Comparison of ENCODE assay signal across 20 cellular contexts in the genomic region with DNA sequence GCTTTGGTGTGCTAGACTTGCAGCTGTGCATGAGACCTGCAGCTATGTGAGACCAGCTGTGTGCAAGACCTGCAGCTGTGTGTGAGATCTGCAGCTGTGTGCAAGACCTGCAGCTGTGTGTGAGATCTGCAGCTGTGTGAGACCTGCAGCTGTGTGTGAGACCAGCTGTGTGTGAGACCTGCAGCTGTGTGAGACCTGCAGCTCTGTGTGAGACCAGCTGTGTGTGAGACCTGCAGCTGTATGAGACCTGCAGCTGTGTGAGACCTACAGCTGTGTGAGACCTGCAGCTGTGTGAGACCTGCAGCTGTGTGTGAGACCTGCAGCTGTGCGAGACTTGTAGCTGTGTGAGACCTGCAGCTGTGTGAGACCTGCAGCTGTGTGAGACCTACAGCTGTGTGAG. TPM values are rescaled to one million over a fixed set of nuclear protein-coding genes. Genes with fewer than 3 reads are reported as not detected.
DNase-seq lines count a peak whose midpoint lies in the region; ATAC-seq, FAIRE-seq and TF ChIP-seq lines count a peak whose summit lies in the region.
"Had no signal": no experiment of that assay in that cellular context is flagged by ENCODE, and none has a peak within 500 bp of the region (broad histone marks: within the 10 kb centered on the region; RNA-seq: fewer than 3 reads in every experiment).

No MANE protein-coding gene starts in this region.

- DNase-seq in left ventricle myocardium superior: peak; percentile 18
- no peak for DNase-seq in left ventricle myocardium inferior
- peak; percentile 38 for DNase-seq in NAMALWA (ENCODE audit: low spot score)
- DNase-seq in H1 (ENCODE audit: low read depth in 1 of 2, low spot score in 2 of 2): no peak
- no peak for DNase-seq in urothelium cell line (ENCODE audit: low spot score)
- no peak for DNase-seq in NCI-H2196 (lab: John Stamatoyannopoulos, UW; ENCODE audit: unreplicated experiment)
- no peak for DNase-seq in NCI-H526 (lab: John Stamatoyannopoulos, UW)
- no peak for DNase-seq in T-helper 2 cell treated with Interferon-gamma antibody and Interleukin-4, amounts not matched to agents 5 μg/mL and 100 μg/mL, for 36 hours (ENCODE audit: low spot score)
- DNase-seq: CD8-positive, alpha-beta memory T cell; HCEC 1CT; KBM-7; MG63; NCI-H1105; NCI-H1694 treated with DMSO at 0.1 percent for 48 hours; NCI-H2107; RPMI8226; SIG-M5; SW 1271 had no signal

- H3K4ac ChIP-seq in H1 (replicated peaks; ENCODE audit: insufficient read length, low read depth, low read length): no peak overlapping the region

- H3K56ac ChIP-seq in H1 (replicated peaks; ENCODE audit: insufficient read length, low read depth, low read length): no peak overlapping the region

- no peak overlapping the region; the same call in 1 of the 2 replicates for H2BK5ac ChIP-seq in H1 (ENCODE audit: low read depth, low read length)

- TF ChIP-seq EP300 in H1 (IDR thresholded peaks at IDR 0.05; ENCODE audit: borderline replicate concordance in 1 of 2, low read depth in 2 of 2, low read length in 2 of 2): no peak

- intact Hi-C loops in left ventricle myocardium superior (cut with micrococcal nuclease): no loop called here
- intact Hi-C loops in left ventricle myocardium inferior (cut with micrococcal nuclease): no loop called here

- peaks cover 10% of the 10 kb centered on the region for H3K79me1 ChIP-seq in H1 (ENCODE audit: low read depth, low read length)

- no peak overlapping the region for H3K14ac ChIP-seq in H1 (ENCODE audit: insufficient read length)

- H3K4me1 ChIP-seq in left ventricle myocardium inferior (peaks cover 79% of the 10 kb centered on the region), H1 (replicated peaks in 1 of 4; ENCODE audit: control insufficient read depth in 3 of 4, insufficient read depth in 4 of 4, low read length in 3 of 4) (peaks cover 0 to 10% (median 7%) of the 10 kb centered on the region in 4 experiments; a peak in 6 of 7 replicates)

- TF ChIP-seq RAD21 in H1 (IDR thresholded peaks at IDR 0.05 in 1 of 2, conservative IDR thresholded peaks at IDR 0.05 in 1 of 2; ENCODE audit: low read depth in 2 of 2, low read length in 2 of 2): no peak

- H3K9me3 ChIP-seq in left ventricle myocardium inferior (replicated peaks) (no peaks in the 10 kb centered on the region), H1 (ENCODE audit: insufficient read depth in 2 of 2, low read depth in 1 of 2, low read length in 1 of 2) (no peaks in the 10 kb centered on the region)
- H3K9me3 ChIP-seq: MG63 had no signal

- peak overlapping the region; percentile 37 for H4K8ac ChIP-seq in H1 (ENCODE audit: extremely low read depth, insufficient read depth, low read length)

- CTCF ChIA-PET in H1 (lab: Charles Lee; ENCODE audit: partially characterized antibody): interaction anchor here (0.9 to 4.4 kb wide), 8 partner anchors 9 to 70 kb away, joined by 3 to 27 read pairs (median 6); no protein-coding TSS in a partner anchor

- H3K9ac ChIP-seq in H1 (replicated peaks in 1 of 4; ENCODE audit: extremely low read depth in 1 of 4, low read depth in 3 of 4, low read length in 3 of 4): no peak overlapping the region
- H3K9ac ChIP-seq: BLaER1 treated with 17β-estradiol and CSF1 and Interleukin-3, amounts not matched to agents 10 nM and 100 nM had no signal

- no peak for TF ChIP-seq POLR2A in H1 (IDR thresholded peaks at IDR 0.05; ENCODE audit: control extremely low read depth in 1 of 2, low read depth in 2 of 2, low read length in 2 of 2)

- peaks cover 0 to 10% of the 10 kb centered on the region in 2 experiments for H4K20me1 ChIP-seq in H1 (replicated peaks in 1 of 2; ENCODE audit: control insufficient read depth in 1 of 2, insufficient read depth in 2 of 2, low read length in 2 of 2)

- no peak overlapping the region for H2BK120ac ChIP-seq in H1 (replicated peaks; ENCODE audit: low read depth, low read length)

- no peak overlapping the region for H2AK5ac ChIP-seq in H1 (ENCODE audit: low read depth, low read length)

- no peak for TF ChIP-seq CTCF in left ventricle myocardium inferior (IDR thresholded peaks at IDR 0.05; ENCODE audit: borderline replicate concordance)
- TF ChIP-seq CTCF in H1 (IDR thresholded peaks at IDR 0.05; ENCODE audit: control extremely low read depth in 1 of 3, insufficient read depth in 1 of 3, low read depth in 1 of 3, low read length in 3 of 3): no peak

- no peak overlapping the region for H2BK15ac ChIP-seq in H1 (ENCODE audit: low read length)

- H3K79me2 ChIP-seq in H1 (ENCODE audit: control insufficient read depth in 1 of 2, insufficient read depth in 2 of 2, low read length in 2 of 2): peaks cover 5 to 36% of the 10 kb centered on the region in 2 experiments

- no peak overlapping the region for H3K4me3 Mint-ChIP-seq in T-helper 2 cell treated with Interferon-gamma antibody and Interleukin-4, amounts not matched to agents 5 μg/mL and 100 μg/mL, for 36 hours
- H3K4me3 Mint-ChIP-seq: CD8-positive, alpha-beta memory T cell had no signal

- WGBS in H1 (ENCODE audit: extremely low coverage in 1 of 2, insufficient coverage in 1 of 2, insufficient read length in 1 of 2, insufficient replicate concordance in 2 of 2, low coverage in 1 of 2, low lambda C conversion rate in 2 of 2, missing lambda C conversion rate in 1 of 2), 2 experiments: 100% methylated on average over 1 of the region's 1 CpG; no CpG with 5 or more reads in 1 of the 2 experiments

- no peak for FAIRE-seq in H1 (lab: Jason Lieb, UNC)
- peak; percentile 91 for FAIRE-seq in urothelium cell line (lab: Jason Lieb, UNC)

- no peaks in the 10 kb centered on the region for H3K27me3 Mint-ChIP-seq in T-helper 2 cell treated with Interferon-gamma antibody and Interleukin-4, amounts not matched to agents 5 μg/mL and 100 μg/mL, for 36 hours (ENCODE audit: low read depth)
- H3K27me3 Mint-ChIP-seq: CD8-positive, alpha-beta memory T cell had no signal

- no peak overlapping the region for H3K23ac ChIP-seq in H1 (ENCODE audit: insufficient read length)

- H3K23me2 ChIP-seq in H1 (ENCODE audit: low read depth, low read length): no peaks in the 10 kb centered on the region

- H3K27ac Mint-ChIP-seq in T-helper 2 cell treated with Interferon-gamma antibody and Interleukin-4, amounts not matched to agents 5 μg/mL and 100 μg/mL, for 36 hours: no peak overlapping the region

- no peak overlapping the region for H4K91ac ChIP-seq in H1 (replicated peaks; ENCODE audit: insufficient read length, low read length)

- H2BK20ac ChIP-seq in H1 (ENCODE audit: low read length): no peak overlapping the region

- no peak overlapping the region for H3K27ac ChIP-seq in left ventricle myocardium inferior (replicated peaks)
- H3K27ac ChIP-seq in H1 (ENCODE audit: low read depth, low read length): no peak overlapping the region
- H3K27ac ChIP-seq: HL-60 had no signal

- H2AFZ ChIP-seq in H1 (ENCODE audit: low read length): no peak overlapping the region

- no peak overlapping the region for H2BK12ac ChIP-seq in H1 (ENCODE audit: low read depth, low read length)

- H3K36me3 ChIP-seq in left ventricle myocardium inferior (peaks cover 65% of the 10 kb centered on the region), H1 (ENCODE audit: control insufficient read depth in 2 of 4, insufficient read depth in 4 of 4, low read length in 3 of 4) (peaks cover 19 to 69% (median 43%) of the 10 kb centered on the region in 4 experiments)

- no peak overlapping the region for H4K5ac ChIP-seq in H1 (ENCODE audit: insufficient read length, low read depth, low read length)

- H3K9me3 Mint-ChIP-seq in T-helper 2 cell treated with Interferon-gamma antibody and Interleukin-4, amounts not matched to agents 5 μg/mL and 100 μg/mL, for 36 hours: no peaks in the 10 kb centered on the region
- H3K9me3 Mint-ChIP-seq: CD8-positive, alpha-beta memory T cell had no signal

- POLR2A ChIA-PET in H1 (lab: Charles Lee; ENCODE audit: partially characterized antibody): interaction anchor here (0.6 to 2.5 kb wide), 2 partner anchors 11 to 22 kb away, joined by 3 to 10 read pairs; no protein-coding TSS in a partner anchor

- no peak overlapping the region for H3K4me2 ChIP-seq in H1 (ENCODE audit: insufficient read depth in 1 of 2, low read depth in 2 of 2, low read length in 2 of 2)

- ATAC-seq in left ventricle myocardium superior: no peak

- no peak overlapping the region for H3K18ac ChIP-seq in H1 (ENCODE audit: extremely low read depth, low read length)

- peaks cover 28% of the 10 kb centered on the region for H3K4me1 Mint-ChIP-seq in T-helper 2 cell treated with Interferon-gamma antibody and Interleukin-4, amounts not matched to agents 5 μg/mL and 100 μg/mL, for 36 hours (ENCODE audit: low read depth)

- H3K27me3 ChIP-seq in left ventricle myocardium inferior (ENCODE audit: low read depth) (no peaks in the 10 kb centered on the region), H1 (replicated peaks in 1 of 4; ENCODE audit: control insufficient read depth in 3 of 4, extremely low read depth in 1 of 4, insufficient read depth in 3 of 4, low read length in 3 of 4) (no peaks in the 10 kb centered on the region)
- H3K27me3 ChIP-seq: BLaER1 treated with 17β-estradiol and CSF1 and Interleukin-3, amounts not matched to agents 10 nM and 100 nM; MG63 had no signal

- H3K4me3 ChIP-seq in left ventricle myocardium inferior (no peak overlapping the region), H1 (ENCODE audit: extremely low read depth in 1 of 4, insufficient read depth in 2 of 4, low read depth in 3 of 4, low read length in 4 of 4) (no peak overlapping the region)
- H3K4me3 ChIP-seq: BLaER1 treated with 17β-estradiol and CSF1 and Interleukin-3, amounts not matched to agents 10 nM and 100 nM; MG63 had no signal

- peaks cover 34% of the 10 kb centered on the region for H3K36me3 Mint-ChIP-seq in T-helper 2 cell treated with Interferon-gamma antibody and Interleukin-4, amounts not matched to agents 5 μg/mL and 100 μg/mL, for 36 hours (ENCODE audit: low read depth)

RNA-seq across cellular contexts. Expression of gene DCUN1D2, which starts 6.7 kb away (rescaled TPM):
- total RNA-seq in left ventricle myocardium superior: 242 TPM
- 196 TPM for total RNA-seq in left ventricle myocardium inferior
- 35.2 and 35.3 TPM in 2 replicates for total RNA-seq in H1 (2021; fragmentation: NEBNext Ultra II Directional; extraction: Animal tissue kit (Norgen Biotek cat#: 25700))
- polyA plus RNA-seq in H1 (2011; rRNA removed): 19.5 and 22.6 TPM in 2 replicates
- 24.4 TPM for polyA plus RNA-seq in H1 (2011; cell fraction: cytosol; rRNA removed)
- 30.3 TPM for polyA plus RNA-seq in H1 (2011; cell fraction: nucleus; rRNA removed)
- 20.2 to 29.9 TPM (median 25.7 TPM) in 4 replicates for polyA plus RNA-seq in H1 (2012, experiment 1 of 2)
- polyA plus RNA-seq in H1 (2012, experiment 2 of 2): 7.8 TPM
- polyA plus RNA-seq in H1 (2013, experiment 1 of 2): 20.0 TPM
- 19.6 TPM for polyA plus RNA-seq in H1 (2013, experiment 2 of 2)
- polyA minus RNA-seq in H1 (2011; rRNA and poly(A)+ RNA removed): 28.8 and 30.9 TPM in 2 replicates
- polyA minus RNA-seq in H1 (2011; cell fraction: cytosol; rRNA and poly(A)+ RNA removed): 8.8 TPM
- 25.0 TPM for polyA minus RNA-seq in H1 (2011; cell fraction: nucleus; rRNA and poly(A)+ RNA removed)

RNA-seq across cellular contexts. Expression of gene ADPRHL1, which starts 43.9 kb away (rescaled TPM):
- total RNA-seq in left ventricle myocardium superior: 442 TPM
- total RNA-seq in left ventricle myocardium inferior: 484 TPM
- total RNA-seq in H1 (2021; fragmentation: NEBNext Ultra II Directional; extraction: Animal tissue kit (Norgen Biotek cat#: 25700)): 1.7 and 2.0 TPM in 2 replicates
- 0.74 and 1.3 TPM in 2 replicates for polyA plus RNA-seq in H1 (2011; rRNA removed)
- 1.0 TPM for polyA plus RNA-seq in H1 (2011; cell fraction: cytosol; rRNA removed)
- polyA plus RNA-seq in H1 (2011; cell fraction: nucleus; rRNA removed): 1.5 TPM
- polyA plus RNA-seq in H1 (2012, experiment 1 of 2): 0.77 to 1.4 TPM (median 1.2 TPM) in 4 replicates
- polyA plus RNA-seq in H1 (2012, experiment 2 of 2): 0.49 TPM
- polyA plus RNA-seq in H1 (2013, experiment 1 of 2): 0.75 TPM
- polyA plus RNA-seq in H1 (2013, experiment 2 of 2): 0.52 TPM
- polyA minus RNA-seq in H1 (2011; rRNA and poly(A)+ RNA removed): 0.34 and 0.76 TPM in 2 replicates
- polyA minus RNA-seq in H1 (2011; cell fraction: cytosol; rRNA and poly(A)+ RNA removed): not detected
- 1.6 TPM for polyA minus RNA-seq in H1 (2011; cell fraction: nucleus; rRNA and poly(A)+ RNA removed)

Comparison
In these comparisons a context has a peak if more than half of its experiments do, and no peak if none do; other contexts are left out.
1. DNase-seq: peak in left ventricle myocardium superior (single experiment) and NAMALWA (single experiment); none in left ventricle myocardium inferior (single experiment), H1 (0 of 2), urothelium cell line (single experiment), NCI-H2196 (single experiment), NCI-H526 (0 of 2) and T-helper 2 cell treated with Interferon-gamma antibody and Interleukin-4, amounts not matched to agents 5 μg/mL and 100 μg/mL, for 36 hours (single experiment).
2. RNA of gene ADPRHL1, which starts 43.9 kb away (total RNA-seq): 484 TPM in left ventricle myocardium inferior (single experiment) and 442 TPM in left ventricle myocardium superior (single experiment); 1.7 to 2.0 TPM in H1; every median in the first group is over 100 times any median in the second.